ENCODE assay signal across 16 cellular contexts in genomic region chr1:153629971-153630370, GRCh38. TPM values are rescaled to one million over a fixed set of nuclear protein-coding genes. Genes with fewer than 3 reads are reported as not detected.
A peak's percentile ranks its signal among the peaks of the same experiment; 100 is the strongest.
DNase-seq lines count a peak whose midpoint lies in the region; ATAC-seq and TF ChIP-seq lines count a peak whose summit lies in the region.
"Had no signal": no experiment of that assay in that cellular context is flagged by ENCODE, and none has a peak within 500 bp of the region (broad histone marks: within the 10 kb centered on the region; RNA-seq: fewer than 3 reads in every experiment).

No MANE protein-coding gene starts in this region.

- H3K27ac ChIP-seq in 22Rv1 (0 out of 2 replicates have a peak overlapping the region, but pooled peaks have one; percentile 10), right cardiac atrium (ENCODE audit: low read length) (peak overlapping the region; percentile 92), trophoblast cell (ENCODE audit: low read depth, low read length) (no peak overlapping the region)
- no peak overlapping the region for H3K27ac ChIP-seq in CD8-positive, alpha-beta T cell (ENCODE audit: low read depth, low read length)
- H3K27ac ChIP-seq: right lobe of liver had no signal

- H3K4me3 ChIP-seq in right cardiac atrium (ENCODE audit: low read length) (peak overlapping the region; percentile 29), trophoblast cell (ENCODE audit: low read depth, low read length) (peak overlapping the region; percentile 16)
- H3K4me3 ChIP-seq in CD8-positive, alpha-beta T cell (ENCODE audit: low read depth, low read length) = no peak overlapping the region
- H3K4me3 ChIP-seq: A549, right lobe of liver, stomach had no signal

- H3K27me3 Mint-ChIP-seq in CD8-positive, alpha-beta T cell (ENCODE audit: low read depth) = peaks cover 14% of the 10 kb centered on the region

- no peak overlapping the region for H3K14ac ChIP-seq in trophoblast cell (ENCODE audit: low read length)

- no peak overlapping the region for H3K23ac ChIP-seq in trophoblast cell (ENCODE audit: low read length)

- POLR2A ChIA-PET in CD8-positive, alpha-beta T cell (lab: Charles Lee) = no interaction called here

- no peaks in the 10 kb centered on the region for H3K9me3 ChIP-seq in right cardiac atrium (ENCODE audit: control insufficient read depth, low read length)
- H3K9me3 ChIP-seq in trophoblast cell (ENCODE audit: insufficient read depth, low read depth, low read length) = peaks cover 4% of the 10 kb centered on the region
- H3K9me3 ChIP-seq in CD8-positive, alpha-beta T cell (ENCODE audit: low read length) = no peaks in the 10 kb centered on the region
- H3K9me3 ChIP-seq: A549, right lobe of liver, stomach had no signal

- H3K27me3 ChIP-seq in right cardiac atrium (ENCODE audit: control insufficient read depth, insufficient read depth) (no peaks in the 10 kb centered on the region), trophoblast cell (ENCODE audit: insufficient read depth, low read length) (no peaks in the 10 kb centered on the region)
- H3K27me3 ChIP-seq in CD8-positive, alpha-beta T cell (ENCODE audit: insufficient read depth, low read length) = no peaks in the 10 kb centered on the region
- H3K27me3 ChIP-seq: right lobe of liver, stomach had no signal

- CTCF ChIA-PET in CD8-positive, alpha-beta T cell (lab: Charles Lee) = interaction anchor here (0.5 to 3.5 kb wide), 5 partner anchors 11 to 378 kb away, joined by 3 to 20 read pairs (median 4); no protein-coding TSS in a partner anchor

- H3K36me3 ChIP-seq in trophoblast cell (ENCODE audit: control insufficient read depth in 1 of 2, insufficient read depth in 2 of 2, low read length in 2 of 2) = peaks cover 3 to 7% of the 10 kb centered on the region in 2 experiments
- no peaks in the 10 kb centered on the region for H3K36me3 ChIP-seq in CD8-positive, alpha-beta T cell (ENCODE audit: insufficient read depth, low read length)
- H3K36me3 ChIP-seq: right lobe of liver had no signal

- no peak overlapping the region for H3K9ac ChIP-seq in trophoblast cell (ENCODE audit: low read length)

- peak overlapping the region; percentile 45 for H4K91ac ChIP-seq in trophoblast cell (ENCODE audit: low read depth, low read length)

- no peak overlapping the region for H2BK5ac ChIP-seq in trophoblast cell (ENCODE audit: low read depth, low read length, poor library complexity)

- H3K79me1 ChIP-seq in trophoblast cell (ENCODE audit: low read length) = peaks cover 23% of the 10 kb centered on the region

- peak overlapping the region; percentile 9 for H2BK12ac ChIP-seq in trophoblast cell (ENCODE audit: low read length)

- H3K4ac ChIP-seq in trophoblast cell (ENCODE audit: low read depth, low read length) = no peak overlapping the region

- no peak overlapping the region for H2AFZ ChIP-seq in trophoblast cell (ENCODE audit: insufficient read depth, low read length, poor library complexity)

- ATAC-seq in right cardiac atrium = peak; percentile 1 to 15
- no peak for ATAC-seq in HG03159 (IDR thresholded peaks at IDR 0.05; ENCODE audit: unreplicated experiment)
- ATAC-seq in CD8-positive, alpha-beta T cell = no peak
- ATAC-seq: A549, right lobe of liver had no signal

- H3K4me1 ChIP-seq in right cardiac atrium (ENCODE audit: control insufficient read depth, insufficient read depth, low read length) (peaks cover 22% of the 10 kb centered on the region), trophoblast cell (ENCODE audit: control insufficient read depth in 1 of 2, insufficient read depth in 2 of 2, low read length in 2 of 2) (peaks cover 24 to 25% of the 10 kb centered on the region in 2 experiments)
- H3K4me1 ChIP-seq in CD8-positive, alpha-beta T cell (ENCODE audit: insufficient read depth, low read length) = peaks cover 5% of the 10 kb centered on the region

- H3K18ac ChIP-seq in trophoblast cell (ENCODE audit: low read length) = no peak overlapping the region

- H4K12ac ChIP-seq in trophoblast cell (ENCODE audit: low read depth, low read length) = no peak overlapping the region

- DNase-seq in anterior cingulate cortex (lab: John Stamatoyannopoulos, UW) = peak in 37 of 58 donors; percentile 8 to 70 (median 40)
- DNase-seq in right cardiac atrium = peak in 2 of 3 donors; percentile 79 to 86
- DNase-seq in trophoblast cell = no peak
- no peak for DNase-seq in CD8-positive, alpha-beta T cell
- no peak for DNase-seq in kidney glomerular epithelial cell (lab: John Stamatoyannopoulos, UW)
- no peak for DNase-seq in COR-L47 (lab: John Stamatoyannopoulos, UW)
- DNase-seq: NCI-H1694, NCI-H748 treated with DMSO at 0.1 percent for 48 hours, SHP77 treated with DMSO at 0.1 percent for 48 hours, stomach had no signal

- no peak overlapping the region for H2BK120ac ChIP-seq in trophoblast cell (ENCODE audit: insufficient read depth, low read length, poor library complexity)

- H3K4me2 ChIP-seq in trophoblast cell (ENCODE audit: low read length) = no peak overlapping the region
- H3K4me2 ChIP-seq: A549 had no signal

- intact Hi-C loops in right cardiac atrium (cut with DNase I) = loop anchor here in 2 of 4 donors (10.0 kb wide), 1 partner anchor 55 kb away; no protein-coding TSS in a partner anchor
- intact Hi-C loops in CD8-positive, alpha-beta T cell (cut with DNase I, micrococcal nuclease) = loop anchor here in 1 of 2 experiments (2.0 kb wide), 1 partner anchor 97 kb away; no protein-coding TSS in a partner anchor

- H3K79me2 ChIP-seq in trophoblast cell (ENCODE audit: control insufficient read depth, insufficient read depth, low read length, poor library complexity) = peaks cover 15% of the 10 kb centered on the region

- H3K4me1 Mint-ChIP-seq in CD8-positive, alpha-beta T cell (ENCODE audit: low read depth) = peaks cover 10% of the 10 kb centered on the region

- no peak overlapping the region for H3K4me3 Mint-ChIP-seq in CD8-positive, alpha-beta T cell
- H3K4me3 Mint-ChIP-seq: activated naive CD4-positive, alpha-beta T cell treated with anti-CD3 and anti-CD28 coated beads, Interleukin-2, amount 50 U/mL, for 24 hours had no signal

- no peak overlapping the region for H3K27ac Mint-ChIP-seq in CD8-positive, alpha-beta T cell

- peaks cover 8% of the 10 kb centered on the region for H3K36me3 Mint-ChIP-seq in CD8-positive, alpha-beta T cell

- no peak overlapping the region for H4K8ac ChIP-seq in trophoblast cell (ENCODE audit: low read depth, low read length)

- H3K9me3 Mint-ChIP-seq in CD8-positive, alpha-beta T cell = no peaks in the 10 kb centered on the region
- H3K9me3 Mint-ChIP-seq: activated naive CD4-positive, alpha-beta T cell treated with anti-CD3 and anti-CD28 coated beads, Interleukin-2, amount 50 U/mL, for 24 hours had no signal

- H2AK5ac ChIP-seq in trophoblast cell (ENCODE audit: low read length) = peak overlapping the region; percentile 60

- whole genome bisulfite sequencing in right cardiac atrium = 70% methylated on average over 1 of the region's 1 CpG
- no CpG with 5 or more reads among the region's 1 CpG for WGBS in trophoblast cell (ENCODE audit: extremely low coverage, insufficient coverage, insufficient read length)

- TF ChIP-seq CTCF in 22Rv1 (IDR thresholded peaks at IDR 0.05) = no peak
- TF ChIP-seq CTCF in CD8-positive, alpha-beta T cell (IDR thresholded peaks at IDR 0.05) = no peak

RNA-seq across cellular contexts. Expression of gene S100A1, which starts 1.7 kb away (rescaled TPM):
- total RNA-seq in right cardiac atrium = 1,000 to 10,000 TPM; 1,233 to 1,764 (median 1,522) TPM
- 2,571 TPM for polyA plus RNA-seq in right cardiac atrium
- polyA plus RNA-seq in trophoblast cell (2013) = 0.93 and 1.2 TPM in 2 replicates
- total RNA-seq in CD8-positive, alpha-beta T cell = not detected
- total RNA-seq: activated CD8-positive, alpha-beta memory T cell treated with anti-CD3 and anti-CD28 coated beads for 36 hours; stomach had no signal

RNA-seq across cellular contexts. Expression of gene S100A13, which starts 2.7 kb away (rescaled TPM):
- total RNA-seq in right cardiac atrium = 100 to 1,000 TPM; 183 to 265 (median 220) TPM
- polyA plus RNA-seq in right cardiac atrium = 295 TPM
- 409 and 437 TPM in 2 replicates for polyA plus RNA-seq in trophoblast cell (2013)
- 1 to 10 TPM; 3.9 to 4.9 TPM for total RNA-seq in CD8-positive, alpha-beta T cell

RNA-seq across cellular contexts. Expression of gene CHTOP, which starts 3.9 kb away (rescaled TPM):
- total RNA-seq in right cardiac atrium = 10 to 100 TPM; 56.1 to 75.3 (median 66.1) TPM
- polyA plus RNA-seq in right cardiac atrium = 65.0 TPM
- 72.8 and 73.0 TPM in 2 replicates for polyA plus RNA-seq in trophoblast cell (2013)
- total RNA-seq in CD8-positive, alpha-beta T cell = 10 to 100 TPM; 79.1 to 81.2 TPM

RNA-seq across cellular contexts. Expression of gene S100A14, which starts 13.8 kb away (rescaled TPM):
- total RNA-seq in right cardiac atrium = 1 to 10 TPM; 2.5 to 5.6 (median 3.8) TPM
- polyA plus RNA-seq in right cardiac atrium = 4.3 TPM
- 20.0 and 21.0 TPM in 2 replicates for polyA plus RNA-seq in trophoblast cell (2013)
- not detected for total RNA-seq in CD8-positive, alpha-beta T cell
- total RNA-seq: activated CD8-positive, alpha-beta memory T cell treated with anti-CD3 and anti-CD28 coated beads for 36 hours had no signal

RNA-seq across cellular contexts. Expression of gene S100A16, which starts 17.0 kb away (rescaled TPM):
- total RNA-seq in right cardiac atrium = 10 to 100 TPM; 42.6 to 56.1 (median 44.3) TPM
- 73.9 TPM for polyA plus RNA-seq in right cardiac atrium
- 48.3 and 48.6 TPM in 2 replicates for polyA plus RNA-seq in trophoblast cell (2013)
- not detected for total RNA-seq in CD8-positive, alpha-beta T cell
- total RNA-seq: activated CD8-positive, alpha-beta memory T cell treated with anti-CD3 and anti-CD28 coated beads for 36 hours had no signal

Comparison
In these comparisons a context has a peak if more than half of its experiments do, and no peak if none do; other contexts are left out.
1. H3K27ac ChIP-seq: peak in 22Rv1 (single experiment) and right cardiac atrium (single experiment); none in trophoblast cell (single experiment) and CD8-positive, alpha-beta T cell (single experiment).
2. DNase-seq: peak in anterior cingulate cortex (37 of 58) and right cardiac atrium (2 of 3); none in trophoblast cell (0 of 2), CD8-positive, alpha-beta T cell (0 of 7), kidney glomerular epithelial cell (single experiment) and COR-L47 (single experiment).
3. ATAC-seq: peak in right cardiac atrium (2 of 2); none in HG03159 (single experiment) and CD8-positive, alpha-beta T cell (single experiment).
4. RNA of gene S100A1, which starts 1.7 kb away (total RNA-seq): 1,233 to 1,764 TPM in right cardiac atrium; not detected in CD8-positive, alpha-beta T cell; every median in the first group is over 1,000 times any median in the second.
5. RNA of gene S100A13, which starts 2.7 kb away (total RNA-seq): 183 to 265 TPM in right cardiac atrium; 3.9 to 4.9 TPM in CD8-positive, alpha-beta T cell; every median in the first group is over 10 times any median in the second.